8 cellular contexts compared by ENCODE assay signal in genomic region chr7:47480576-47481538, GRCh38.
DNase-seq lines count a peak whose midpoint lies in the region; ATAC-seq and TF ChIP-seq lines count a peak whose summit lies in the region.

No MANE protein-coding gene starts in this region.

- WGBS in ectodermal cell, 2 experiments: 32 to 37% methylated on average over 12 of the region's 12 CpGs

- H3K9me3 ChIP-seq in ectodermal cell (ENCODE audit: control insufficient read depth, low read length) (no peaks in the 10 kb centered on the region), thoracic aorta (no peaks in the 10 kb centered on the region)
- H3K9me3 ChIP-seq in CD8-positive, alpha-beta T cell (ENCODE audit: low read length): no peaks in the 10 kb centered on the region

- H3K4me1 ChIP-seq in ectodermal cell (ENCODE audit: control insufficient read depth, insufficient read depth, low read length) (peaks cover 45% of the 10 kb centered on the region), thoracic aorta (ENCODE audit: control insufficient read depth in 1 of 2, low read depth in 2 of 2) (peaks cover 43 to 97% of the 10 kb centered on the region in 2 donors)
- no peaks in the 10 kb centered on the region for H3K4me1 ChIP-seq in CD8-positive, alpha-beta T cell (ENCODE audit: insufficient read depth, low read length)

- H3K4me1 Mint-ChIP-seq in activated CD4-positive, alpha-beta T cell treated with anti-CD3 and anti-CD28 coated beads, Interleukin-2, amount 10 ng/mL, durations not matched to agents 24 days and 14 days: peaks cover 29% of the 10 kb centered on the region
- peaks cover 22% of the 10 kb centered on the region for H3K4me1 Mint-ChIP-seq in glutamatergic neuron (ENCODE audit: low read depth, unreplicated experiment)
- no peaks in the 10 kb centered on the region for H3K4me1 Mint-ChIP-seq in activated CD4-positive, alpha-beta T cell treated with anti-CD3 and anti-CD28 coated beads, Interleukin-2, amount 10 ng/mL, durations not matched to agents 7 days and 5 days
- H3K4me1 Mint-ChIP-seq in CD8-positive, alpha-beta T cell (ENCODE audit: low read depth): no peaks in the 10 kb centered on the region

- H3K36me3 Mint-ChIP-seq in activated CD4-positive, alpha-beta T cell treated with anti-CD3 and anti-CD28 coated beads, Interleukin-2, amount 10 ng/mL, durations not matched to agents 24 days and 14 days (ENCODE audit: low read depth): no peaks in the 10 kb centered on the region
- peaks cover 4% of the 10 kb centered on the region for H3K36me3 Mint-ChIP-seq in glutamatergic neuron (ENCODE audit: unreplicated experiment)
- H3K36me3 Mint-ChIP-seq in activated CD4-positive, alpha-beta T cell treated with anti-CD3 and anti-CD28 coated beads, Interleukin-2, amount 10 ng/mL, durations not matched to agents 7 days and 5 days (ENCODE audit: low read depth): no peaks in the 10 kb centered on the region
- H3K36me3 Mint-ChIP-seq in CD8-positive, alpha-beta T cell: no peaks in the 10 kb centered on the region

- no peak overlapping the region for H3K4me3 ChIP-seq in ectodermal cell (ENCODE audit: insufficient read depth, low read depth, low read length)
- no peak overlapping the region for H3K4me3 ChIP-seq in thoracic aorta
- no peak overlapping the region for H3K4me3 ChIP-seq in CD8-positive, alpha-beta T cell (ENCODE audit: low read depth, low read length)

- H3K27me3 ChIP-seq in ectodermal cell (ENCODE audit: control insufficient read depth, insufficient read depth, low read length, poor library complexity, severe bottlenecking) (no peaks in the 10 kb centered on the region), thoracic aorta (replicated peaks; ENCODE audit: insufficient read depth) (no peaks in the 10 kb centered on the region)
- H3K27me3 ChIP-seq in CD8-positive, alpha-beta T cell (ENCODE audit: insufficient read depth, low read length): no peaks in the 10 kb centered on the region

- peak overlapping the region; percentile 59 for H3K4me3 Mint-ChIP-seq in activated CD4-positive, alpha-beta T cell treated with anti-CD3 and anti-CD28 coated beads, Interleukin-2, amount 10 ng/mL, durations not matched to agents 24 days and 14 days
- H3K4me3 Mint-ChIP-seq in glutamatergic neuron (ENCODE audit: unreplicated experiment): no peak overlapping the region
- H3K4me3 Mint-ChIP-seq in activated CD4-positive, alpha-beta T cell treated with anti-CD3 and anti-CD28 coated beads, Interleukin-2, amount 10 ng/mL, durations not matched to agents 7 days and 5 days: no peak overlapping the region
- H3K4me3 Mint-ChIP-seq in CD8-positive, alpha-beta T cell: no peak overlapping the region

- H3K36me3 ChIP-seq in ectodermal cell (ENCODE audit: control insufficient read depth, insufficient read depth, low read length): no peaks in the 10 kb centered on the region
- H3K36me3 ChIP-seq in thoracic aorta: no peaks in the 10 kb centered on the region
- H3K36me3 ChIP-seq in CD8-positive, alpha-beta T cell (ENCODE audit: insufficient read depth, low read length): no peaks in the 10 kb centered on the region

- CTCF ChIA-PET in activated CD4-positive, alpha-beta T cell treated with anti-CD3 and anti-CD28 coated beads, Interleukin-2, amount 10 ng/mL, durations not matched to agents 7 days and 5 days (lab: Charles Lee): no interaction called here
- CTCF ChIA-PET in CD8-positive, alpha-beta T cell (lab: Charles Lee): no interaction called here

- H3K27me3 Mint-ChIP-seq in activated CD4-positive, alpha-beta T cell treated with anti-CD3 and anti-CD28 coated beads, Interleukin-2, amount 10 ng/mL, durations not matched to agents 24 days and 14 days: no peaks in the 10 kb centered on the region
- peaks cover 2% of the 10 kb centered on the region for H3K27me3 Mint-ChIP-seq in glutamatergic neuron (ENCODE audit: unreplicated experiment)
- H3K27me3 Mint-ChIP-seq in activated CD4-positive, alpha-beta T cell treated with anti-CD3 and anti-CD28 coated beads, Interleukin-2, amount 10 ng/mL, durations not matched to agents 7 days and 5 days: no peaks in the 10 kb centered on the region
- peaks cover 3% of the 10 kb centered on the region for H3K27me3 Mint-ChIP-seq in CD8-positive, alpha-beta T cell (ENCODE audit: low read depth)

- peak; percentile 53 for ATAC-seq in HG03175 (IDR thresholded peaks at IDR 0.05; ENCODE audit: unreplicated experiment)
- no peak for ATAC-seq in thoracic aorta (ENCODE audit: insufficient number of reproducible peaks, low FRiP score, low read depth)
- ATAC-seq in CD8-positive, alpha-beta T cell: no peak

- POLR2A ChIA-PET in activated CD4-positive, alpha-beta T cell treated with anti-CD3 and anti-CD28 coated beads, Interleukin-2, amount 10 ng/mL, durations not matched to agents 7 days and 5 days (lab: Charles Lee): no interaction called here
- POLR2A ChIA-PET in CD8-positive, alpha-beta T cell (lab: Charles Lee): no interaction called here

- H3K9me3 Mint-ChIP-seq in activated CD4-positive, alpha-beta T cell treated with anti-CD3 and anti-CD28 coated beads, Interleukin-2, amount 10 ng/mL, durations not matched to agents 24 days and 14 days: peaks cover 5% of the 10 kb centered on the region
- peaks cover 4% of the 10 kb centered on the region for H3K9me3 Mint-ChIP-seq in glutamatergic neuron (ENCODE audit: unreplicated experiment)
- H3K9me3 Mint-ChIP-seq in activated CD4-positive, alpha-beta T cell treated with anti-CD3 and anti-CD28 coated beads, Interleukin-2, amount 10 ng/mL, durations not matched to agents 7 days and 5 days: no peaks in the 10 kb centered on the region
- no peaks in the 10 kb centered on the region for H3K9me3 Mint-ChIP-seq in CD8-positive, alpha-beta T cell

- intact Hi-C loops in activated CD4-positive, alpha-beta T cell treated with anti-CD3 and anti-CD28 coated beads, Interleukin-2, amount 10 ng/mL, durations not matched to agents 24 days and 14 days (cut with micrococcal nuclease): loop anchor here (5.0 kb wide), 3 partner anchors 119 to 606 kb away; partner anchors contain the start of genes C7orf57 and UPP1
- intact Hi-C loops in CD8-positive, alpha-beta T cell (cut with DNase I, micrococcal nuclease): no loop called here

- peak overlapping the region; percentile 86 for H3K27ac Mint-ChIP-seq in activated CD4-positive, alpha-beta T cell treated with anti-CD3 and anti-CD28 coated beads, Interleukin-2, amount 10 ng/mL, durations not matched to agents 24 days and 14 days
- H3K27ac Mint-ChIP-seq in glutamatergic neuron (ENCODE audit: unreplicated experiment): no peak overlapping the region
- H3K27ac Mint-ChIP-seq in activated CD4-positive, alpha-beta T cell treated with anti-CD3 and anti-CD28 coated beads, Interleukin-2, amount 10 ng/mL, durations not matched to agents 7 days and 5 days: no peak overlapping the region
- no peak overlapping the region for H3K27ac Mint-ChIP-seq in CD8-positive, alpha-beta T cell

- no peak for DNase-seq in activated CD4-positive, alpha-beta T cell treated with anti-CD3 and anti-CD28 coated beads, Interleukin-2, amount 10 ng/mL, durations not matched to agents 24 days and 14 days
- no peak for DNase-seq in activated CD4-positive, alpha-beta T cell treated with anti-CD3 and anti-CD28 coated beads, Interleukin-2, amount 50 U/mL, for 4 hours
- no peak for DNase-seq in thoracic aorta (ENCODE audit: low spot score)
- DNase-seq in glutamatergic neuron: no peak
- no peak for DNase-seq in activated CD4-positive, alpha-beta T cell treated with anti-CD3 and anti-CD28 coated beads, Interleukin-2, amount 10 ng/mL, durations not matched to agents 7 days and 5 days
- DNase-seq in CD8-positive, alpha-beta T cell: no peak

- TF ChIP-seq CTCF in thoracic aorta (IDR thresholded peaks at IDR 0.05): no peak
- no peak for TF ChIP-seq CTCF in glutamatergic neuron (IDR thresholded peaks at IDR 0.05; ENCODE audit: partially characterized antibody, unreplicated experiment)
- no peak for TF ChIP-seq CTCF in CD8-positive, alpha-beta T cell (IDR thresholded peaks at IDR 0.05)

- H3K27ac ChIP-seq in ectodermal cell (ENCODE audit: insufficient read depth, low read depth, low read length, poor library complexity, severe bottlenecking) (peak overlapping the region; percentile 52), thoracic aorta (peak overlapping the region; percentile 74 to 80)
- no peak overlapping the region for H3K27ac ChIP-seq in CD8-positive, alpha-beta T cell (ENCODE audit: low read depth, low read length)
